In genomic region chr10:72886596-72887522, GRCh38 we compare ENCODE assay signal across 2 cellular contexts.
TF ChIP-seq lines count a peak whose summit lies in the region.

No MANE protein-coding gene starts in this region.

TF ChIP-seq in IMR-90, 13 proteins besides CTCF, POLR2A, EP300 and RAD21:
- no peak for TF ChIP-seq CHD1 (IDR thresholded peaks at IDR 0.05; ENCODE audit: low read depth, low read length)

TF ChIP-seq in K562, 482 proteins besides CTCF, POLR2A, EP300 and RAD21:
- TF ChIP-seq STAT6 (CRISPR knock-in tag; IDR thresholded peaks at IDR 0.05) (no peak), ZNF398 (CRISPR knock-in tag; IDR thresholded peaks at IDR 0.05) (no peak), IRF1 (CRISPR knock-in tag; IDR thresholded peaks at IDR 0.05; ENCODE audit: borderline replicate concordance) (no peak), ZBTB8A (IDR thresholded peaks at IDR 0.05; ENCODE audit: partially characterized antibody) (no peak), ZNF263 (CRISPR knock-in tag; IDR thresholded peaks at IDR 0.05; ENCODE audit: borderline replicate concordance) (no peak), DDX20 (tag; IDR thresholded peaks at IDR 0.05; ENCODE audit: low read depth) (no peak), NR2F6 (CRISPR knock-in tag; IDR thresholded peaks at IDR 0.05) (no peak), BRD4 (IDR thresholded peaks at IDR 0.05) (no peak), HOMEZ (CRISPR knock-in tag; IDR thresholded peaks at IDR 0.05) (no peak), THAP7 (CRISPR knock-in tag; IDR thresholded peaks at IDR 0.05) (no peak), HNRNPK (IDR thresholded peaks at IDR 0.05; ENCODE audit: low read depth, low read length, poor library complexity, severe bottlenecking) (no peak), TCF7L2 (IDR thresholded peaks at IDR 0.05; ENCODE audit: low read depth, low read length) (no peak), PRDM10 (IDR thresholded peaks at IDR 0.05; ENCODE audit: partially characterized antibody) (no peak), TCF3 (CRISPR knock-in tag; IDR thresholded peaks at IDR 0.05) (no peak), TCFL5 (CRISPR knock-in tag; conservative IDR thresholded peaks at IDR 0.05) (no peak), ZFP91 (CRISPR knock-in tag; IDR thresholded peaks at IDR 0.05) (no peak), ZNF57 (CRISPR knock-in tag; IDR thresholded peaks at IDR 0.05) (no peak), HBP1 (CRISPR knock-in tag; IDR thresholded peaks at IDR 0.05) (no peak)
